In genomic region chr4:95367824-95368223, GRCh38 we compare ENCODE assay signal across 19 cellular contexts.
DNase-seq lines count a peak whose midpoint lies in the region; TF ChIP-seq lines count a peak whose summit lies in the region.
"Had no signal": no experiment of that assay in that cellular context is flagged by ENCODE, and none has a peak within 500 bp of the region (broad histone marks: within the 10 kb centered on the region; RNA-seq: fewer than 3 reads in every experiment).

No MANE protein-coding gene starts in this region.

- no peaks in the 10 kb centered on the region for H3K27me3 ChIP-seq in dorsolateral prefrontal cortex
- H3K27me3 ChIP-seq: BLaER1 had no signal

- H3K27ac Mint-ChIP-seq in glutamatergic neuron (ENCODE audit: unreplicated experiment) = no peak overlapping the region
- H3K27ac Mint-ChIP-seq: B cell; CD4-positive, CD25-positive, alpha-beta regulatory T cell; CD8-positive, alpha-beta T cell had no signal

- no peak overlapping the region for H3K4me3 ChIP-seq in dorsolateral prefrontal cortex
- H3K4me3 ChIP-seq: BLaER1, GM12878, HAP-1 had no signal

- intact Hi-C loops in dorsolateral prefrontal cortex (cut with DNase I) = no loop called here

- H3K4me3 Mint-ChIP-seq in glutamatergic neuron (ENCODE audit: unreplicated experiment) = no peak overlapping the region
- H3K4me3 Mint-ChIP-seq: B cell; CD4-positive, CD25-positive, alpha-beta regulatory T cell; CD8-positive, alpha-beta T cell had no signal

- no peaks in the 10 kb centered on the region for H3K27me3 Mint-ChIP-seq in glutamatergic neuron (ENCODE audit: unreplicated experiment)
- H3K27me3 Mint-ChIP-seq: B cell; CD4-positive, CD25-positive, alpha-beta regulatory T cell had no signal

- TF ChIP-seq CTCF in dorsolateral prefrontal cortex (IDR thresholded peaks at IDR 0.05 in 54 of 56, conservative IDR thresholded peaks at IDR 0.05 in 2 of 56; ENCODE audit: low read depth in 1 of 56, partially characterized antibody in 56 of 56) (no peak), glutamatergic neuron (IDR thresholded peaks at IDR 0.05; ENCODE audit: partially characterized antibody, unreplicated experiment) (no peak)

- H3K27ac ChIP-seq in dorsolateral prefrontal cortex = peak overlapping the region in 36 of 59 donors; percentile 7 to 89 (median 40)
- H3K27ac ChIP-seq: 22Rv1, BLaER1, C4-2B had no signal

- DNase-seq in COLO829 (ENCODE audit: low spot score) (peak; percentile 44), SK-N-DZ (ENCODE audit: low spot score) (peak; percentile 68), dorsolateral prefrontal cortex (no peak), NCI-H1436 (lab: John Stamatoyannopoulos, UW) (no peak), glutamatergic neuron (no peak), cerebellar nuclear complex (lab: John Stamatoyannopoulos, UW) (no peak)
- DNase-seq: CD4-positive, CD25-positive, alpha-beta regulatory T cell; CD8-positive, alpha-beta T cell; DMS 273 treated with DMSO at 0.1 percent for 48 hours; DMS79; EL; GDM1; GOT3 had no signal

- no peaks in the 10 kb centered on the region for H3K36me3 Mint-ChIP-seq in glutamatergic neuron (ENCODE audit: unreplicated experiment)
- H3K36me3 Mint-ChIP-seq: CD4-positive, CD25-positive, alpha-beta regulatory T cell; CD8-positive, alpha-beta T cell had no signal

- H3K4me1 Mint-ChIP-seq in glutamatergic neuron (ENCODE audit: low read depth, unreplicated experiment) = peaks cover 2% of the 10 kb centered on the region
- H3K4me1 Mint-ChIP-seq: B cell; CD4-positive, CD25-positive, alpha-beta regulatory T cell had no signal

- no peaks in the 10 kb centered on the region for H3K9me3 Mint-ChIP-seq in glutamatergic neuron (ENCODE audit: unreplicated experiment)
- H3K9me3 Mint-ChIP-seq: CD8-positive, alpha-beta T cell had no signal

Comparison
In these comparisons a context has a peak if more than half of its experiments do, and no peak if none do; other contexts are left out.
1. DNase-seq: peak in COLO829 (single experiment) and SK-N-DZ (single experiment); none in dorsolateral prefrontal cortex (0 of 10), NCI-H1436 (single experiment), glutamatergic neuron (single experiment) and cerebellar nuclear complex (0 of 2).